In the genomic region with DNA sequence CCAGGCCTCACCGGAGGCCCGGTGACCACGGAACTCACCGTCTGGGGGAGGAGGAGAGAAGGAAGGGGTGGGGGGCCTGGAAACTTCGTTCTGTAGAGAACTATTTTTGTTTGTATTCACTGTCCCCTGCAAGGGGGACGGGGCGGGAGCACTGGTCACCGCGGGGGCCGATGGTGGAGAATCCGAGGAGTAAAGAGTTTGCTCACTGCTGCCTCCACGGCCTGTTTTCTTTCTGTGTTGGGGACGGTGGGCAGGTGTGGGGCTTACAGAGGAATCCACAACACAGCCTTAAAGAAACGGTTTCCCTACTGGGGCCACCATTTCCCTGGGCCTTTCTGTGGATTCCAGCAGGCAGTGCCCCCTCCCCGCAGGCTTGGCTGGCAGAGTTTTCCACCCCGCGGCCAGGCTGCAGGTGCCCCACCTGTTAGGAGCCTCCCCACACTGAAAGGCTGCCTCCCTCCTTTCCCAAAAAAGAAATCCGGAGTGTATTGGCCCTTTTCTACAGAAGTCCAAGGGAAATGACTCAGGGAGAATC, we compare ENCODE assay signal across 8 cellular contexts.
DNase-seq lines count a peak whose midpoint lies in the region; ATAC-seq, FAIRE-seq and TF ChIP-seq lines count a peak whose summit lies in the region.

No MANE protein-coding gene starts in this region.

- no peaks in the 10 kb centered on the region for H3K36me3 Mint-ChIP-seq in IgD-negative memory B cell
- no peaks in the 10 kb centered on the region for H3K36me3 Mint-ChIP-seq in naive thymus-derived CD8-positive, alpha-beta T cell

- no peaks in the 10 kb centered on the region for H3K9me3 Mint-ChIP-seq in IgD-negative memory B cell
- no peaks in the 10 kb centered on the region for H3K9me3 Mint-ChIP-seq in naive thymus-derived CD8-positive, alpha-beta T cell

- H3K4me1 ChIP-seq in BLaER1 treated with 17β-estradiol and CSF1 and Interleukin-3, amounts not matched to agents 10 nM and 100 nM: peaks cover 60 to 79% (median 77%) of the 10 kb centered on the region in 10 experiments

- H3K36me3 ChIP-seq in BLaER1 treated with 17β-estradiol and CSF1 and Interleukin-3, amounts not matched to agents 10 nM and 100 nM: no peaks in the 10 kb centered on the region
- no peaks in the 10 kb centered on the region for H3K36me3 ChIP-seq in bronchial epithelial cell (ENCODE audit: control insufficient read depth, insufficient read depth, low read length)

- ATAC-seq in naive thymus-derived CD8-positive, alpha-beta T cell: no peak
- ATAC-seq in GM19351 (IDR thresholded peaks at IDR 0.05; ENCODE audit: unreplicated experiment) (no peak), esophagus mucosa (no peak), left colon (no peak), GM21723 (IDR thresholded peaks at IDR 0.05; ENCODE audit: unreplicated experiment) (no peak)

- H3K9ac ChIP-seq in BLaER1 treated with 17β-estradiol and CSF1 and Interleukin-3, amounts not matched to agents 10 nM and 100 nM: peak overlapping the region; percentile 83 to 88 (median 86)

- H3K27ac Mint-ChIP-seq in IgD-negative memory B cell: peak overlapping the region; percentile 78 to 95 (median 88)
- peak overlapping the region; percentile 79 to 94 (median 88) for H3K27ac Mint-ChIP-seq in naive thymus-derived CD8-positive, alpha-beta T cell

- H3K4me3 ChIP-seq in BLaER1 treated with 17β-estradiol and CSF1 and Interleukin-3, amounts not matched to agents 10 nM and 100 nM: peak overlapping the region; percentile 78 to 92 (median 86)
- peak overlapping the region; percentile 44 for H3K4me3 ChIP-seq in bronchial epithelial cell (ENCODE audit: low read depth, low read length)

- H3K9me3 ChIP-seq in BLaER1 treated with 17β-estradiol and CSF1 and Interleukin-3, amounts not matched to agents 10 nM and 100 nM (replicated peaks in 1 of 11): no peaks in the 10 kb centered on the region

- peak overlapping the region; percentile 47 to 92 (median 83); a peak in 21 of 22 replicates for H3K27ac ChIP-seq in BLaER1 treated with 17β-estradiol and CSF1 and Interleukin-3, amounts not matched to agents 10 nM and 100 nM

- 0 out of 22 replicates have a peak, but pooled peaks cover 0 to 3% (median 0%) of the 10 kb centered on the region in 11 experiments for H3K27me3 ChIP-seq in BLaER1 treated with 17β-estradiol and CSF1 and Interleukin-3, amounts not matched to agents 10 nM and 100 nM
- peaks cover 7% of the 10 kb centered on the region for H3K27me3 ChIP-seq in bronchial epithelial cell (ENCODE audit: control insufficient read depth, insufficient read depth, low read length)

- peak overlapping the region; percentile 93 to 100 (median 99) for H3K4me2 ChIP-seq in BLaER1 treated with 17β-estradiol and CSF1 and Interleukin-3, amounts not matched to agents 10 nM and 100 nM

- POLR2A ChIA-PET in naive thymus-derived CD8-positive, alpha-beta T cell (lab: Charles Lee): no interaction called here

- peaks cover 11% of the 10 kb centered on the region for H3K27me3 Mint-ChIP-seq in IgD-negative memory B cell
- H3K27me3 Mint-ChIP-seq in naive thymus-derived CD8-positive, alpha-beta T cell: peaks cover 0 to 13% (median 0%) of the 10 kb centered on the region in 5 donors

- FAIRE-seq in bronchial epithelial cell (lab: Jason Lieb, UNC): no peak

- peaks cover 3 to 6% (median 6%) of the 10 kb centered on the region in 3 donors for H3K4me1 Mint-ChIP-seq in IgD-negative memory B cell
- peaks cover 11 to 25% (median 13%) of the 10 kb centered on the region in 4 donors for H3K4me1 Mint-ChIP-seq in naive thymus-derived CD8-positive, alpha-beta T cell

- peak overlapping the region; percentile 90 to 99 (median 97) for H3K4me3 Mint-ChIP-seq in IgD-negative memory B cell
- peak overlapping the region; percentile 88 to 99 (median 93) for H3K4me3 Mint-ChIP-seq in naive thymus-derived CD8-positive, alpha-beta T cell

- no peak for DNase-seq in bronchial epithelial cell (ENCODE audit: low read depth)
- peak in 1 of 10 donors; percentile 17 for DNase-seq in naive thymus-derived CD8-positive, alpha-beta T cell
- DNase-seq in left colon: no peak

- intact Hi-C loops in left colon (cut with DNase I, micrococcal nuclease): no loop called here

- peaks cover 0 to 26% (median 9%) of the 10 kb centered on the region in 11 experiments; a peak in 7 of 22 replicates for H4K20me1 ChIP-seq in BLaER1 treated with 17β-estradiol and CSF1 and Interleukin-3, amounts not matched to agents 10 nM and 100 nM

- no peak for TF ChIP-seq CTCF in bronchial epithelial cell (IDR thresholded peaks at IDR 0.05; ENCODE audit: insufficient read depth, low read length, severe bottlenecking)
